18 cellular contexts compared by ENCODE assay signal in the genomic region with DNA sequence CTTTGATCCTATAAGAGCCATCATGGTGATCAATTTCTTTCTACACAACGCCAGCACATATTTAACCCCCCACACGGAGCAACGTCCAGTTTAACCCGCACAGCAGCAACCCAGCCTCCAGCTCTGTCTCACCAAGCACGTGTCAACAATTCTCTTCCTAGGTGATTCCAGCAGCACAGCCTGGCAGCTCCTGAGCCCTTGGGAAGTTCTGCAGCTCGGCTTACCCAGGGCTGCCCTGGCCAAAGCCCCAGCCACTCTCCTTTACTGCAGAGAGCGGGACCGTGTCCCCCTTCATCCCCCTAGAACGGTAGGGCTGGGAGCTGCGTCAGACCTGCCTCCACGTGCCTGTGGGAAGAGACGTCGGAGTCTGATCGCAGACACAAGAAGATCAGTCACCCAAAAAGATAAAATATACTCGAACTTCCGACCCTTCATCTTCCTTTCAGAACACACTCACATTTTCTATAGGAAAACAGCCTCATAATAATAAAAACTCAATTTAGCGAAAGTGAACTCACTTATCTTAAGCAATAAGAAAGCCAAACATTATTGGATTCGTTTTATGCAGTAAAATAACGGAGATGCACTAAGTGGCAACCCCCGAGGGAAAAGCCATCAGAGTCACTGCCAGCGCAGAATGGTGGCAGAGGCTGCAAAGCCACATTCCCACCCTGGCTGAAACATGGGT.
"Had no signal": no experiment of that assay in that cellular context is flagged by ENCODE, and none has a peak within 500 bp of the region (broad histone marks: within the 10 kb centered on the region; RNA-seq: fewer than 3 reads in every experiment).

No MANE protein-coding gene starts in this region.

- H3K36me3 ChIP-seq: left ventricle myocardium inferior, lower lobe of right lung, neutrophil had no signal

- H3K4me1 ChIP-seq: psoas muscle had no signal

- H3K4me1 Mint-ChIP-seq: endodermal cell, mesothelial cell of epicardium had no signal

- H3K4me3 ChIP-seq: hepatocyte, left ventricle myocardium inferior, lower lobe of right lung, psoas muscle had no signal

- H3K9me3 ChIP-seq: left ventricle myocardium inferior, lower lobe of right lung, neutrophil, psoas muscle had no signal

- H3K36me3 Mint-ChIP-seq: memory B cell; mesothelial cell of epicardium; natural killer cell treated with Interleukin-12 subunit alpha and Interleukin-12 subunit beta and Interleukin-15 and Interleukin-18, amount 100 ng/mL, for 72 hours had no signal

- H3K27ac ChIP-seq: hepatocyte, left ventricle myocardium inferior, lower lobe of right lung, neutrophil, psoas muscle had no signal

- ATAC-seq: left cardiac atrium; lower lobe of right lung; natural killer cell treated with Interleukin-12 subunit alpha and Interleukin-12 subunit beta and Interleukin-15 and Interleukin-18, amount 100 ng/mL, for 72 hours; psoas muscle had no signal

- H3K27me3 ChIP-seq: hepatocyte had no signal

- H3K27ac Mint-ChIP-seq: endodermal cell, memory B cell, mesothelial cell of epicardium had no signal

- H3K9me3 Mint-ChIP-seq: memory B cell; mesothelial cell of epicardium; natural killer cell treated with Interleukin-12 subunit alpha and Interleukin-12 subunit beta and Interleukin-15 and Interleukin-18, amount 100 ng/mL, for 72 hours had no signal

- H3K4me3 Mint-ChIP-seq: endodermal cell; mesothelial cell of epicardium; natural killer cell treated with Interleukin-12 subunit alpha and Interleukin-12 subunit beta and Interleukin-15 and Interleukin-18, amount 100 ng/mL, for 72 hours had no signal

- DNase-seq: effector CD4-positive, alpha-beta T cell; endodermal cell; foreskin melanocyte; kidney; left cardiac atrium; left ventricle myocardium inferior; lower lobe of right lung; retina; small intestine; stimulated activated CD4-positive, alpha-beta T cell treated with anti-CD3 and anti-CD28 coated beads, Interleukin-2, amount 100 ng/mL, for 48 hours; stimulated activated naive CD4-positive, alpha-beta T cell treated with Interleukin-2 at 50 U/mL for 16 hours; trophoblast cell had no signal
